Comparison of ENCODE assay signal across 19 cellular contexts in the genomic region with DNA sequence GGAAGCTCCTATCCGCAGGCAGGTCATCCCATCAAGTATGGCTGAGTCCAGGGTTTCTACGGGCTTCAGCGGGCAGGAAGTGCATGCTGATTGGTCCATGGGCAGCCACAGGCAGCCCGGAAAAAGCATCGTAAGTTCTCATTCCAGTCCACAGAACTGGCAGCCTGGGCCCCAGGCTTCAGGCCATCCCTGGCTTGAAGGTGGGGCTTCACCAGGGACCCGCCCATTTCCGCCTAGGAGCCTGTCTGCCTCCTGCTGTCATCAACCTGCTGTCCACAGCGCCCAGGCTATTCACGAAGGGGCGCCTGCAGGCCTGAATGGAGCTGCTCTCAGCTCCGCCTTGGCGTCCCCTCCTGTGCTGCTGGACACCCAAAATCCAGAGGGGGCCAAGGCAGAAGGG. TPM values are rescaled to one million over a fixed set of nuclear protein-coding genes. Genes with fewer than 3 reads are reported as not detected.
DNase-seq lines count a peak whose midpoint lies in the region; ATAC-seq and TF ChIP-seq lines count a peak whose summit lies in the region.
"Had no signal": no experiment of that assay in that cellular context is flagged by ENCODE, and none has a peak within 500 bp of the region (broad histone marks: within the 10 kb centered on the region; RNA-seq: fewer than 3 reads in every experiment).

No MANE protein-coding gene starts in this region.

- no peak overlapping the region for H3K4me3 ChIP-seq in mesenchymal stem cell (ENCODE audit: insufficient read depth in 1 of 2, low read depth in 1 of 2, low read length in 2 of 2)
- H3K4me3 ChIP-seq: thoracic aorta had no signal

- CTCF ChIA-PET in activated CD4-positive, alpha-beta T cell treated with anti-CD3 and anti-CD28 coated beads for 36 hours (lab: Charles Lee), result interaction anchor here (1.0 to 1.5 kb wide), 4 partner anchors 12 to 255 kb away, joined by 3 to 6 read pairs (median 4); a partner anchor contains a TSS

- H3K18ac ChIP-seq in H9 (ENCODE audit: insufficient read length, low read depth, low read length) (no peak overlapping the region), mesenchymal stem cell (ENCODE audit: low read depth in 1 of 2, low read length in 2 of 2) (no peak overlapping the region)

- TF ChIP-seq CTCF in H9 (conservative IDR thresholded peaks at IDR 0.05), result no peak

- no CpG with 5 or more reads among the region's 12 CpGs for WGBS in H9 (ENCODE audit: extremely low coverage, insufficient read length, low lambda C conversion rate)
- WGBS in mesenchymal stem cell, result 70% methylated on average over 12 of the region's 12 CpGs

- H2BK12ac ChIP-seq in H9 (ENCODE audit: insufficient read length, low read depth, low read length), result no peak overlapping the region
- H2BK12ac ChIP-seq in mesenchymal stem cell (ENCODE audit: low read length in 2 of 2), result no peak overlapping the region

- H3K9me3 ChIP-seq in H9 (ENCODE audit: control insufficient read depth, low read depth, low read length), result peaks cover 6% of the 10 kb centered on the region
- H3K9me3 ChIP-seq in mesenchymal stem cell (ENCODE audit: control insufficient read depth, low read length), result no peaks in the 10 kb centered on the region
- H3K9me3 ChIP-seq: thoracic aorta had no signal

- peaks cover 23 to 34% of the 10 kb centered on the region in 2 experiments for H3K36me3 ChIP-seq in mesenchymal stem cell (ENCODE audit: control insufficient read depth in 1 of 2, insufficient read depth in 2 of 2, low read depth in 1 of 2, low read length in 2 of 2)

- H3K4me2 ChIP-seq in H9 (ENCODE audit: insufficient read depth, insufficient read length, low read length), result no peak overlapping the region
- H3K4me2 ChIP-seq in mesenchymal stem cell (ENCODE audit: low read length, poor library complexity, severe bottlenecking), result no peak overlapping the region

- H3K27me3 ChIP-seq in H9 (ENCODE audit: insufficient read depth, low read length) (no peaks in the 10 kb centered on the region), mesenchymal stem cell (ENCODE audit: control insufficient read depth in 1 of 2, insufficient read depth in 1 of 2, low read length in 2 of 2) (no peaks in the 10 kb centered on the region)

- H3K36me3 Mint-ChIP-seq in activated CD4-positive, alpha-beta T cell treated with anti-CD3 and anti-CD28 coated beads for 36 hours (ENCODE audit: low read depth), result peaks cover 35% of the 10 kb centered on the region
- peaks cover 16 to 40% (median 24%) of the 10 kb centered on the region in 3 experiments; a peak in 6 of 7 replicates for H3K36me3 Mint-ChIP-seq in H9 (ENCODE audit: insufficient read depth in 1 of 3, low read depth in 3 of 3)
- H3K36me3 Mint-ChIP-seq in activated naive CD8-positive, alpha-beta T cell treated with anti-CD3 and anti-CD28 coated beads for 36 hours, result peaks cover 46% of the 10 kb centered on the region

- H3K4me1 ChIP-seq in H9 (ENCODE audit: insufficient read depth, low read length), result no peaks in the 10 kb centered on the region
- peaks cover 11% of the 10 kb centered on the region for H3K4me1 ChIP-seq in mesenchymal stem cell (ENCODE audit: control insufficient read depth, insufficient read depth, low read depth, low read length)

- H3K27ac ChIP-seq in H9 (ENCODE audit: insufficient read length, low read depth, low read length) (no peak overlapping the region), mesenchymal stem cell (ENCODE audit: low read length, poor library complexity, severe bottlenecking) (no peak overlapping the region)
- H3K27ac ChIP-seq: epithelial cell of prostate, thoracic aorta had no signal

- ATAC-seq in activated CD4-positive, alpha-beta T cell treated with anti-CD3 and anti-CD28 coated beads for 36 hours, result no peak
- ATAC-seq in GM18873 (IDR thresholded peaks at IDR 0.05; ENCODE audit: low FRiP score, unreplicated experiment), result no peak
- ATAC-seq: HCT116 had no signal

- no peak overlapping the region for H2BK20ac ChIP-seq in H9 (ENCODE audit: low read depth, low read length, poor library complexity, severe bottlenecking)

- H3T11ph ChIP-seq in H9 (ENCODE audit: low read length), result no peak overlapping the region

- no peaks in the 10 kb centered on the region for H3K27me3 Mint-ChIP-seq in activated CD4-positive, alpha-beta T cell treated with anti-CD3 and anti-CD28 coated beads for 36 hours
- no peaks in the 10 kb centered on the region for H3K27me3 Mint-ChIP-seq in H9 (ENCODE audit: low read depth)
- no peaks in the 10 kb centered on the region for H3K27me3 Mint-ChIP-seq in activated naive CD8-positive, alpha-beta T cell treated with anti-CD3 and anti-CD28 coated beads for 36 hours

- no peak overlapping the region for H4K91ac ChIP-seq in H9 (ENCODE audit: insufficient read length, low read depth, low read length)
- H4K91ac ChIP-seq in mesenchymal stem cell (ENCODE audit: low read length), result no peak overlapping the region

- H3K79me2 ChIP-seq in H9 (ENCODE audit: insufficient read depth, low read length), result no peaks in the 10 kb centered on the region; the same call in 1 of the 2 replicates

- no peak overlapping the region for H3K4me3 Mint-ChIP-seq in activated CD4-positive, alpha-beta T cell treated with anti-CD3 and anti-CD28 coated beads for 36 hours
- no peak overlapping the region for H3K4me3 Mint-ChIP-seq in H9
- no peak overlapping the region for H3K4me3 Mint-ChIP-seq in activated naive CD8-positive, alpha-beta T cell treated with anti-CD3 and anti-CD28 coated beads for 36 hours
- H3K4me3 Mint-ChIP-seq: CD14-positive monocyte had no signal

- no peak overlapping the region for H2AK5ac ChIP-seq in H9 (ENCODE audit: insufficient read length, low read length)
- H2AK5ac ChIP-seq in mesenchymal stem cell (ENCODE audit: low read length, severe bottlenecking), result no peak overlapping the region

- H3K79me1 ChIP-seq in H9 (ENCODE audit: insufficient read depth, low read depth, low read length, poor library complexity, severe bottlenecking), result peaks cover 3% of the 10 kb centered on the region
- H3K79me1 ChIP-seq in mesenchymal stem cell (replicated peaks; ENCODE audit: low read length, poor library complexity, severe bottlenecking), result peaks cover 22% of the 10 kb centered on the region

- no peak overlapping the region for H4K8ac ChIP-seq in H9 (replicated peaks; ENCODE audit: insufficient read length, low read depth, low read length)
- peak overlapping the region; percentile 65 for H4K8ac ChIP-seq in mesenchymal stem cell (ENCODE audit: low read length)

- no peaks in the 10 kb centered on the region for H3K9me3 Mint-ChIP-seq in activated CD4-positive, alpha-beta T cell treated with anti-CD3 and anti-CD28 coated beads for 36 hours (ENCODE audit: low read depth)
- H3K9me3 Mint-ChIP-seq in H9, result peaks cover 8 to 9% of the 10 kb centered on the region in 2 experiments; a peak in 4 of 5 replicates
- H3K9me3 Mint-ChIP-seq in activated naive CD8-positive, alpha-beta T cell treated with anti-CD3 and anti-CD28 coated beads for 36 hours, result no peaks in the 10 kb centered on the region
- H3K9me3 Mint-ChIP-seq: CD14-positive monocyte had no signal

- no peak overlapping the region for H2BK15ac ChIP-seq in H9 (ENCODE audit: low read depth, low read length)
- H2BK15ac ChIP-seq in mesenchymal stem cell (ENCODE audit: low read depth, poor library complexity, severe bottlenecking), result no peak overlapping the region

- no peak overlapping the region for H3K56ac ChIP-seq in H9 (ENCODE audit: insufficient read length, low read depth, low read length)

- H2AFZ ChIP-seq in H9 (ENCODE audit: low read length) (no peak overlapping the region), mesenchymal stem cell (ENCODE audit: low read depth, low read length) (no peak overlapping the region)

- H2BK120ac ChIP-seq in H9 (ENCODE audit: low read depth, low read length, poor library complexity, severe bottlenecking) (no peak overlapping the region), mesenchymal stem cell (ENCODE audit: low read depth, low read length) (no peak overlapping the region)

- no peak overlapping the region for H4K5ac ChIP-seq in H9 (ENCODE audit: insufficient read length, low read depth, low read length)

- POLR2A ChIA-PET in activated CD4-positive, alpha-beta T cell treated with anti-CD3 and anti-CD28 coated beads for 36 hours (lab: Charles Lee), result no interaction called here

- H3K23ac ChIP-seq in H9 (ENCODE audit: insufficient read length, low read depth, low read length) (no peak overlapping the region), mesenchymal stem cell (ENCODE audit: low read length in 2 of 2) (no peak overlapping the region)

- no peak overlapping the region for H3K4ac ChIP-seq in H9 (ENCODE audit: low read depth, low read length)
- H3K4ac ChIP-seq in mesenchymal stem cell (ENCODE audit: low read depth in 1 of 2, low read length in 2 of 2), result no peak overlapping the region

- H3K14ac ChIP-seq in H9 (ENCODE audit: insufficient read depth, low read length), result no peak overlapping the region
- H3K14ac ChIP-seq in mesenchymal stem cell (ENCODE audit: low read length in 2 of 2), result no peak overlapping the region

- intact Hi-C loops in activated CD4-positive, alpha-beta T cell treated with anti-CD3 and anti-CD28 coated beads for 36 hours (cut with DNase I, micrococcal nuclease), result loop anchor here (1.0 to 10.0 kb wide), 11 partner anchors 14 to 361 kb away; a partner anchor contains a TSS

- H3K27ac Mint-ChIP-seq in activated CD4-positive, alpha-beta T cell treated with anti-CD3 and anti-CD28 coated beads for 36 hours, result peak overlapping the region; percentile 95
- H3K27ac Mint-ChIP-seq in H9, result peak overlapping the region in 2 of 3 experiments; percentile 53 to 56; a peak in 2 of 7 replicates
- peak overlapping the region; percentile 86 for H3K27ac Mint-ChIP-seq in activated naive CD8-positive, alpha-beta T cell treated with anti-CD3 and anti-CD28 coated beads for 36 hours

- no peaks in the 10 kb centered on the region for H4K20me1 ChIP-seq in H9 (ENCODE audit: control insufficient read depth, insufficient read depth, insufficient read length)

- peak; percentile 39 for DNase-seq in activated CD4-positive, alpha-beta T cell treated with anti-CD3 and anti-CD28 coated beads for 36 hours
- no peak for DNase-seq in activated CD4-positive, alpha-beta T cell treated with anti-CD3 and anti-CD28 coated beads for 1 hour
- DNase-seq in H9 (peak; percentile 97), mesenchymal stem cell (no peak), NCI-H1694 (lab: John Stamatoyannopoulos, UW) (no peak), SIG-M5 treated with dmso at 0.1 percent for 504 hours (lab: John Stamatoyannopoulos, UW; ENCODE audit: unreplicated experiment) (no peak)
- DNase-seq in activated naive CD8-positive, alpha-beta T cell treated with anti-CD3 and anti-CD28 coated beads for 36 hours, result peak; percentile 8
- DNase-seq: 8988T, head of caudate nucleus, kidney glomerular epithelial cell, NCI-H1105, NCI-H2227 treated with DMSO at 0.1 percent for 48 hours, SHP77 had no signal

- H2BK5ac ChIP-seq in H9 (ENCODE audit: insufficient read length, low read length) (no peak overlapping the region), mesenchymal stem cell (ENCODE audit: low read depth, low read length, poor library complexity, severe bottlenecking) (no peak overlapping the region)

- peaks cover 61% of the 10 kb centered on the region for H3K4me1 Mint-ChIP-seq in activated CD4-positive, alpha-beta T cell treated with anti-CD3 and anti-CD28 coated beads for 36 hours
- peaks cover 0 to 5% of the 10 kb centered on the region in 2 experiments; a peak in 1 of 4 replicates for H3K4me1 Mint-ChIP-seq in H9
- peaks cover 48% of the 10 kb centered on the region for H3K4me1 Mint-ChIP-seq in activated naive CD8-positive, alpha-beta T cell treated with anti-CD3 and anti-CD28 coated beads for 36 hours

- no peaks in the 10 kb centered on the region for H3K23me2 ChIP-seq in H9 (ENCODE audit: insufficient read length, low read depth, low read length, poor library complexity, severe bottlenecking)

- no peak overlapping the region for H3K9ac ChIP-seq in H9 (ENCODE audit: extremely low read depth, insufficient read length, low read length)
- H3K9ac ChIP-seq in mesenchymal stem cell (ENCODE audit: low read length), result no peak overlapping the region

RNA-seq across cellular contexts. Expression of a gene that starts 13.9 kb away (rescaled TPM):
- total RNA-seq in activated CD4-positive, alpha-beta T cell treated with anti-CD3 and anti-CD28 coated beads for 36 hours, result 10 to 100 TPM; 41.8 to 47.1 TPM
- total RNA-seq in H9 (2021), result 30.9 and 31.6 TPM in 2 replicates
- total RNA-seq in activated naive CD8-positive, alpha-beta T cell treated with anti-CD3 and anti-CD28 coated beads for 36 hours, result 10 to 100 TPM; 41.2 to 42.1 TPM
- polyA plus RNA-seq in mesenchymal stem cell (2013, experiment 1 of 2), result 61.2 TPM
- polyA plus RNA-seq in mesenchymal stem cell (2013, experiment 2 of 2), result 60.2 TPM

RNA-seq across cellular contexts. Expression of a gene that starts 44.4 kb away (rescaled TPM):
- 10 to 100 TPM in 1 of 2 experiments, 1 to 10 TPM in 1; 7.3 to 16.3 TPM for total RNA-seq in activated CD4-positive, alpha-beta T cell treated with anti-CD3 and anti-CD28 coated beads for 36 hours
- 12.4 and 14.1 TPM in 2 replicates for total RNA-seq in H9 (2021)
- total RNA-seq in activated naive CD8-positive, alpha-beta T cell treated with anti-CD3 and anti-CD28 coated beads for 36 hours, result 1 to 10 TPM; 8.1 to 8.4 TPM
- polyA plus RNA-seq in mesenchymal stem cell (2013, experiment 1 of 2), result 24.1 TPM
- polyA plus RNA-seq in mesenchymal stem cell (2013, experiment 2 of 2), result 24.5 TPM

RNA-seq across cellular contexts. Expression of a gene that starts 57.3 kb away (rescaled TPM):
- total RNA-seq in activated CD4-positive, alpha-beta T cell treated with anti-CD3 and anti-CD28 coated beads for 36 hours, result not detected
- total RNA-seq in H9 (2021), result 5.6 and 6.5 TPM in 2 replicates
- not detected for total RNA-seq in activated naive CD8-positive, alpha-beta T cell treated with anti-CD3 and anti-CD28 coated beads for 36 hours
- not detected for polyA plus RNA-seq in mesenchymal stem cell (2013, experiment 1 of 2)
- not detected for polyA plus RNA-seq in mesenchymal stem cell (2013, experiment 2 of 2)
- total RNA-seq: posterior vena cava, thoracic aorta had no signal

Comparison
In these comparisons a context has a peak if more than half of its experiments do, and no peak if none do; other contexts are left out.
1. DNase-seq: peak in activated CD4-positive, alpha-beta T cell treated with anti-CD3 and anti-CD28 coated beads for 36 hours (single experiment), H9 (single experiment) and activated naive CD8-positive, alpha-beta T cell treated with anti-CD3 and anti-CD28 coated beads for 36 hours (single experiment); none in activated CD4-positive, alpha-beta T cell treated with anti-CD3 and anti-CD28 coated beads for 1 hour (single experiment), mesenchymal stem cell (single experiment), NCI-H1694 (single experiment) and SIG-M5 treated with dmso at 0.1 percent for 504 hours (single experiment).
2. Peak in every context shown above with its lines, with median percentiles within 50 percentile points of each other: H3K27ac Mint-ChIP-seq.